In the genomic region with DNA sequence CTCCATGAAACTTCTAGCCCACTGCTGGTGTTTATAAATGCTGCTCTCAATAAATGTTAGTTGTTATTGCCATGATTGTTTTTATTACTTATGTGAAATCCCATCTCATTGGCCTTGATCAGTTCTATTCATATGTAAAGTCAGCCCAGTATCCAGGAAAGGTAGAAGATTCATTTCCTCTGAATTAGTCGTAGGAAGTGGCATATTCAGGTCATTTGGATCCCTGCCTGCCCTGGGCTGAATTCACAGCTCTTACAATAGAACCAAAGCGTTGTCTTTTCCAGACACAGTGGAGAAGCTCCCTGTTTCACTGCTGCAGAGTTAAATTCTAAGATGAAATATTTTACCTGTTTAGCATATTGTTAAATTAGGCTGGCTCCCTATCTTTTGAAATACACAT, we compare ENCODE assay signal across 19 cellular contexts.
DNase-seq lines count a peak whose midpoint lies in the region; ATAC-seq, FAIRE-seq and TF ChIP-seq lines count a peak whose summit lies in the region.
"Had no signal": no experiment of that assay in that cellular context is flagged by ENCODE, and none has a peak within 500 bp of the region (broad histone marks: within the 10 kb centered on the region; RNA-seq: fewer than 3 reads in every experiment).

No MANE protein-coding gene starts in this region.

- POLR2A ChIA-PET in PC-3 (lab: Charles Lee; ENCODE audit: unreplicated experiment) (no interaction called here), endothelial cell of umbilical vein (lab: Charles Lee) (interaction anchor here (1.2 kb wide), 1 partner anchor 11 kb away, joined by 3 read pairs; no protein-coding TSS in a partner anchor)

- H3K4me2 ChIP-seq in GM23338 (no peak overlapping the region; the same call in 1 of the 2 replicates), PC-3 (ENCODE audit: low read length) (no peak overlapping the region), endothelial cell of umbilical vein (ENCODE audit: insufficient read depth, low read length) (peak overlapping the region; percentile 45)

- H3K9me2 ChIP-seq in GM23338 (ENCODE audit: insufficient read depth) (peaks cover 31% of the 10 kb centered on the region), PC-3 (replicated peaks; ENCODE audit: low read length) (no peaks in the 10 kb centered on the region)

- no peak overlapping the region for H3K4me3 Mint-ChIP-seq in GM23338
- no peak overlapping the region for H3K4me3 Mint-ChIP-seq in nephron
- H3K4me3 Mint-ChIP-seq: H9 had no signal

- no peaks in the 10 kb centered on the region for H3K27me3 Mint-ChIP-seq in GM23338 (ENCODE audit: insufficient read depth, low read depth, poor library complexity)
- peaks cover 5% of the 10 kb centered on the region for H3K27me3 Mint-ChIP-seq in nephron (ENCODE audit: low read depth)

- H3K27ac ChIP-seq in GM23338 (ENCODE audit: low read depth) (no peak overlapping the region), PC-3 (ENCODE audit: low read length) (no peak overlapping the region), endothelial cell of umbilical vein (ENCODE audit: insufficient read depth, low read depth, low read length) (no peak overlapping the region), thyroid gland (no peak overlapping the region)
- no peak overlapping the region for H3K27ac ChIP-seq in effector memory CD4-positive, alpha-beta T cell (ENCODE audit: insufficient read depth, low read length, poor library complexity, severe bottlenecking)

- 0 out of 2 replicates have a peak, but pooled peaks cover 3% of the 10 kb centered on the region for H3K36me3 ChIP-seq in GM23338 (ENCODE audit: insufficient read depth)
- H3K36me3 ChIP-seq in PC-3 (ENCODE audit: low read depth, low read length): no peaks in the 10 kb centered on the region
- no peaks in the 10 kb centered on the region for H3K36me3 ChIP-seq in endothelial cell of umbilical vein (ENCODE audit: control insufficient read depth in 2 of 2, extremely low read depth in 1 of 2, insufficient read depth in 2 of 2, low read length in 2 of 2)
- H3K36me3 ChIP-seq in effector memory CD4-positive, alpha-beta T cell (ENCODE audit: control insufficient read depth, insufficient read depth, low read length): no peaks in the 10 kb centered on the region
- H3K36me3 ChIP-seq in thyroid gland: no peaks in the 10 kb centered on the region
- H3K36me3 ChIP-seq: Peyer's patch had no signal

- peak overlapping the region; percentile 29; the same call in 1 of the 2 replicates for H2AFZ ChIP-seq in GM23338
- H2AFZ ChIP-seq in PC-3 (ENCODE audit: low read length): no peak overlapping the region
- H2AFZ ChIP-seq in endothelial cell of umbilical vein (ENCODE audit: low read depth, low read length): no peak overlapping the region

- H3F3A ChIP-seq in GM23338 (replicated peaks; ENCODE audit: low read depth): no peaks in the 10 kb centered on the region
- H3F3A ChIP-seq in PC-3 (ENCODE audit: low read length, unreplicated experiment): no peaks in the 10 kb centered on the region

- H4K20me1 ChIP-seq in GM23338 (replicated peaks; ENCODE audit: insufficient read depth) (no peaks in the 10 kb centered on the region), PC-3 (ENCODE audit: low read length) (no peaks in the 10 kb centered on the region), endothelial cell of umbilical vein (replicated peaks; ENCODE audit: control insufficient read depth, extremely low read depth, insufficient read depth, low read length) (no peaks in the 10 kb centered on the region)

- dilution Hi-C loops in endothelial cell of umbilical vein (cut with MboI; ENCODE audit: extremely low pct_ligation_motif_present, low sequenced_read_pairs): no loop called here

- TF ChIP-seq POLR2A in endothelial cell of umbilical vein (IDR thresholded peaks at IDR 0.05; ENCODE audit: low read depth, low read length): no peak
- TF ChIP-seq POLR2A in thyroid gland (IDR thresholded peaks at IDR 0.05): no peak

- DNase-seq in GM23338 (ENCODE audit: low spot score) (no peak), PC-3 (peak; percentile 7), endothelial cell of umbilical vein (ENCODE audit: low read depth, low spot score) (peak; percentile 58), occipital lobe (lab: John Stamatoyannopoulos, UW) (no peak), thyroid gland (no peak)
- no peak for DNase-seq in effector memory CD4-positive, alpha-beta T cell
- DNase-seq: AML-193, DMS79, GDM1, H9, NCI-H1105 treated with DMSO at 0.1 percent for 48 hours, NCI-H187, NCI-H446, NCI-H82, Peyer's patch, SHP77 had no signal

- H3K36me3 Mint-ChIP-seq in GM23338 (ENCODE audit: low read depth) (peaks cover 9% of the 10 kb centered on the region; the same call in 1 of the 3 replicates), nephron (ENCODE audit: low read depth) (no peaks in the 10 kb centered on the region)

- H3K79me2 ChIP-seq in GM23338 (replicated peaks; ENCODE audit: insufficient read depth) (no peaks in the 10 kb centered on the region), PC-3 (ENCODE audit: low read length) (no peaks in the 10 kb centered on the region), endothelial cell of umbilical vein (ENCODE audit: control insufficient read depth, insufficient read depth, low read length) (no peaks in the 10 kb centered on the region)

- 73 to 84% methylated on average over 2 of the region's 2 CpGs for WGBS in thyroid gland, 2 donors

- intact Hi-C loops in PC-3 (cut with micrococcal nuclease) (no loop called here), endothelial cell of umbilical vein (cut with micrococcal nuclease) (no loop called here), thyroid gland (cut with DNase I) (no loop called here)

- H3K27me3 ChIP-seq in GM23338 (ENCODE audit: insufficient read depth) (no peaks in the 10 kb centered on the region), PC-3 (ENCODE audit: low read length) (no peaks in the 10 kb centered on the region), endothelial cell of umbilical vein (ENCODE audit: control insufficient read depth in 2 of 2, insufficient read depth in 2 of 2, low read length in 2 of 2) (peaks cover 0 to 3% of the 10 kb centered on the region in 2 experiments), thyroid gland (no peaks in the 10 kb centered on the region)
- no peaks in the 10 kb centered on the region for H3K27me3 ChIP-seq in effector memory CD4-positive, alpha-beta T cell (replicated peaks; ENCODE audit: control insufficient read depth, insufficient read depth, low read length, poor library complexity, severe bottlenecking)
- H3K27me3 ChIP-seq: Peyer's patch had no signal

- H3K9ac ChIP-seq in PC-3 (ENCODE audit: low read length) (no peak overlapping the region), endothelial cell of umbilical vein (replicated peaks; ENCODE audit: extremely low read depth, insufficient read depth, low read length) (no peak overlapping the region)

- peaks cover 10% of the 10 kb centered on the region for H3K4me1 Mint-ChIP-seq in GM23338
- H3K4me1 Mint-ChIP-seq in nephron: peaks cover 24% of the 10 kb centered on the region

- peak; percentile 89 for FAIRE-seq in endothelial cell of umbilical vein (lab: Jason Lieb, UNC)
- FAIRE-seq: HepG2 had no signal

- CTCF ChIA-PET in PC-3 (lab: Charles Lee) (no interaction called here), endothelial cell of umbilical vein (lab: Charles Lee) (interaction anchor here (1.0 to 1.3 kb wide), 4 partner anchors 15 to 455 kb away, joined by 3 to 4 read pairs (median 4); no protein-coding TSS in a partner anchor)

- H3K9me1 ChIP-seq in endothelial cell of umbilical vein (replicated peaks; ENCODE audit: control insufficient read depth, extremely low read depth, insufficient read depth, low read length): no peaks in the 10 kb centered on the region

- H3K4me1 ChIP-seq in GM23338 (ENCODE audit: insufficient read depth) (no peaks in the 10 kb centered on the region), PC-3 (ENCODE audit: insufficient read depth, low read length) (no peaks in the 10 kb centered on the region), endothelial cell of umbilical vein (ENCODE audit: control insufficient read depth, extremely low read depth, insufficient read depth, low read length) (peaks cover 7% of the 10 kb centered on the region), thyroid gland (no peaks in the 10 kb centered on the region)
- H3K4me1 ChIP-seq in effector memory CD4-positive, alpha-beta T cell (ENCODE audit: control insufficient read depth, insufficient read depth, low read length, poor library complexity, severe bottlenecking): no peaks in the 10 kb centered on the region
- H3K4me1 ChIP-seq: Peyer's patch had no signal

- no peak for ATAC-seq in GM23338
- ATAC-seq in PC-3: no peak; the same call in 1 of the 2 replicates
- no peak for ATAC-seq in GM18873 (IDR thresholded peaks at IDR 0.05; ENCODE audit: low FRiP score, unreplicated experiment)
- ATAC-seq: HepG2 had no signal

- BruUV-seq in PC-3 (replicated peaks; lab: Mats Ljungman, UMichigan): no TSS peak
- no TSS peak for BruUV-seq in endothelial cell of umbilical vein (replicated peaks; lab: Mats Ljungman, UMichigan)

- no peak overlapping the region for H3K4me3 ChIP-seq in GM23338
- no peak overlapping the region for H3K4me3 ChIP-seq in PC-3 (ENCODE audit: low read length)
- no peak overlapping the region for H3K4me3 ChIP-seq in endothelial cell of umbilical vein (replicated peaks in 1 of 3; ENCODE audit: insufficient read depth in 1 of 3, low read depth in 1 of 3, low read length in 3 of 3)
- H3K4me3 ChIP-seq in effector memory CD4-positive, alpha-beta T cell (ENCODE audit: insufficient read depth, low read depth, low read length, poor library complexity, severe bottlenecking): no peak overlapping the region
- H3K4me3 ChIP-seq in thyroid gland (replicated peaks in 1 of 3): no peak overlapping the region
- H3K4me3 ChIP-seq: Peyer's patch had no signal

- H3K9me3 ChIP-seq in PC-3 (ENCODE audit: low read length) (no peaks in the 10 kb centered on the region), endothelial cell of umbilical vein (replicated peaks; ENCODE audit: control insufficient read depth, insufficient read depth, low read length) (no peaks in the 10 kb centered on the region), thyroid gland (no peaks in the 10 kb centered on the region)
- H3K9me3 ChIP-seq in effector memory CD4-positive, alpha-beta T cell (ENCODE audit: control insufficient read depth, low read length): no peaks in the 10 kb centered on the region
- H3K9me3 ChIP-seq: Peyer's patch had no signal

- H3K9me3 Mint-ChIP-seq in GM23338 (peaks cover 4% of the 10 kb centered on the region; the same call in 2 of the 3 replicates), nephron (peaks cover 19% of the 10 kb centered on the region)

- H3K27ac Mint-ChIP-seq in GM23338 (no peak overlapping the region), nephron (peak overlapping the region; percentile 77 to 84 (median 78))
- H3K27ac Mint-ChIP-seq: H9 had no signal

- TF ChIP-seq CTCF in GM23338 (conservative IDR thresholded peaks at IDR 0.05; ENCODE audit: low read depth in 2 of 2) (no peak), PC-3 (conservative IDR thresholded peaks at IDR 0.05; ENCODE audit: low read depth, low read length) (no peak), endothelial cell of umbilical vein (IDR thresholded peaks at IDR 0.05; ENCODE audit: extremely low read depth in 1 of 2, insufficient read depth in 1 of 2, low read depth in 1 of 2, low read length in 2 of 2) (no peak), nephron (IDR thresholded peaks at IDR 0.05; ENCODE audit: unreplicated experiment in 3 of 3) (no peak), thyroid gland (IDR thresholded peaks at IDR 0.05) (no peak)

TF ChIP-seq in endothelial cell of umbilical vein, 7 proteins besides CTCF, POLR2A, EP300 and RAD21 (continues in another document):
- peak; percentile 59 for TF ChIP-seq FOS (IDR thresholded peaks at IDR 0.05; ENCODE audit: borderline replicate concordance, insufficient read depth, low read length)

Comparison
In these comparisons a context has a peak if more than half of its experiments do, and no peak if none do; other contexts are left out.
1. DNase-seq: peak in PC-3 (single experiment) and endothelial cell of umbilical vein (single experiment); none in GM23338 (single experiment), effector memory CD4-positive, alpha-beta T cell (0 of 3), occipital lobe (single experiment) and thyroid gland (0 of 2).